Comparison of ENCODE assay signal across 22 cellular contexts in genomic region chr22:49525366-49525765, GRCh38.
"Had no signal": no experiment of that assay in that cellular context is flagged by ENCODE, and none has a peak within 500 bp of the region (broad histone marks: within the 10 kb centered on the region; RNA-seq: fewer than 3 reads in every experiment).

No MANE protein-coding gene starts in this region.

- H3K9me3 ChIP-seq: adrenal gland had no signal

- H3K27ac ChIP-seq: adrenal gland had no signal

- H3K36me3 ChIP-seq: adrenal gland had no signal

- H3K4me1 ChIP-seq: adrenal gland had no signal

- DNase-seq: activated B cell treated with CpG ODN at 0.5 μM for 24 hours; activated CD4-positive, alpha-beta memory T cell treated with anti-CD3 and anti-CD28 coated beads for 36 hours; activated CD4-positive, alpha-beta T cell treated with anti-CD3 and anti-CD28 coated beads for 1 hour; activated CD4-positive, alpha-beta T cell treated with anti-CD3 and anti-CD28 coated beads, Interleukin-2, amount 10 ng/mL, durations not matched to agents 24 days and 14 days; activated CD8-positive, alpha-beta memory T cell treated with anti-CD3 and anti-CD28 coated beads for 24 hours; activated naive CD4-positive, alpha-beta T cell treated with anti-CD3 and anti-CD28 coated beads for 36 hours; activated naive CD8-positive, alpha-beta T cell treated with anti-CD3 and anti-CD28 coated beads, Interleukin-2, amount 10 ng/mL, durations not matched to agents 7 days and 5 days; activated T-cell treated with anti-CD3 and anti-CD28 coated beads, Interleukin-2, amount 50 U/mL, for 48 hours; Kasumi-1; NCI-H1105; NCI-H1436; NCI-H1694 treated with DMSO at 0.1 percent for 48 hours; NCI-H2029 treated with DMSO at 0.1 percent for 48 hours; NCI-H345; NCI-H510A; NCI-H526 treated with DMSO at 0.1 percent for 48 hours; NCI-H82; SIG-M5; T-helper 17 cell; T-helper 9 cell had no signal

- H3K4me3 ChIP-seq: adrenal gland, K562 had no signal

- H3K27me3 ChIP-seq: adrenal gland had no signal
